Comparison of ENCODE assay signal across 10 cellular contexts in the genomic region with DNA sequence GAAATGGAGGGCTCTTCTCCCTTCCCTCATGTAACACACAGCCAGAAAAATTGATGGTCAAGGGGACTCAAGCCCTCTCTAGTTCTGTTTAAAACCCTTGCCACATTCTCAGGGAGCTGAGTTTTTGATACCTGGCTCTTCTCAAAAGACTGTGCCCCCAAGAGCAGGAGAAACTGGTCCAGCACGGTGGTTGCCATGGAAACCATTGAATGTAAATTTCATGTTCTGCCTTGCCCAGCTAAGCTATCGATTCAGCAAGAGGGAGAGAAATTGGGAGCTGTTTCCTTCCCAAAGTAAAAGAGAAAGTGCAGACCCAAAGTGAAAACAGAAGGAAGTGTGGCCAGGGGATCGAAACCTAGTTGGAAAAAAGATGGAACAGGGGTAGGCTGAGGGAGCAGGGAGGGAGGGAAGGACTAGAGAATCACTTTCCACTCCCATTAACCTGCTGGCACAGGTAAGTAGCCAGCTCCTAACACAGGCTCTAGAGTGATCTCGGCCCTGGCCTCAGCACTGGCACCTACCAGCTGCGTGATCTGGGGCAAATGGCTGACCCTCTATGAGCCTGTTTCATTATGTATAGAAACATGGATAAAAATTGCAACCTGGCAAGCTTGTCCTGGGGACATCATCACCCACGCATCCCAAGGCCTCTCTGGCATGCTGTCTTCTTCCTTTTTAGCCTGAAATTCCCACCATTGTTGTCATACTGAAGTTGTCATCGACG.
"Had no signal": no experiment of that assay in that cellular context is flagged by ENCODE, and none has a peak within 500 bp of the region (broad histone marks: within the 10 kb centered on the region; RNA-seq: fewer than 3 reads in every experiment).

No MANE protein-coding gene starts in this region.

- DNase-seq: activated T-cell treated with anti-CD3 and anti-CD28 coated beads, Interleukin-2, amount 50 U/mL, for 4 hours; colonic mucosa; effector memory CD4-positive, alpha-beta T cell; kidney glomerular epithelial cell; stimulated activated naive CD4-positive, alpha-beta T cell treated with Interleukin-2 at 50 U/mL for 16 hours; testis had no signal

- H3K9me3 Mint-ChIP-seq: activated T-cell treated with anti-CD3 and anti-CD28 coated beads, Interleukin-2, amount 50 U/mL, for 4 hours had no signal

- H3K9me3 ChIP-seq: colonic mucosa, gastrocnemius medialis, testis had no signal

- ATAC-seq: activated CD4-positive, CD25-positive, alpha-beta regulatory T cell treated with anti-CD3 and anti-CD28 coated beads, Interleukin-2, amount 50 U/mL, for 24 hours; activated T-cell treated with anti-CD3 and anti-CD28 coated beads, Interleukin-2, amount 50 U/mL, for 4 hours; gastrocnemius medialis had no signal

- H3K27me3 ChIP-seq: colonic mucosa, testis had no signal

- H3K27ac ChIP-seq: cardiac muscle cell, colonic mucosa, epithelial cell of prostate, gastrocnemius medialis, testis had no signal

- H3K4me3 Mint-ChIP-seq: activated T-cell treated with anti-CD3 and anti-CD28 coated beads, Interleukin-2, amount 50 U/mL, for 4 hours had no signal
